In the genomic region with DNA sequence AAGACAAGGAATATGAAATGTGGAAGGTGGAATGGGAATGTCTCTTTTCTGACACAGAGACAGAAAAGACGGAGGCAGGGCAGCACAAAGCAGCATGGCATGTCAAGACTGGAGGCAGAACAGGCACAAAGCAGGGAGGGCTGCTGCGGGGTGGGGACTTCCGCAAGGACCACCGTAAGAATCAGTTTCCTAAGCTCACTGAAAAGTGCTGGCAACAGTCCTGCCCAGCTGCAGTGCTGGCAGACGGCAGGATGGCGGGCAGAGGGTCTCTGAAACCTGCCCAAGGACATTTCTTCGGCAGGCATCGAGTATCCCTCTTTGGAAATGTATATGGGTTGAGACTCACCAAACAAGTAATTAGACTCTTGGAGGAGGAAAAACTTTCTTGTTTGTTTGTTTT, we compare ENCODE assay signal across 1 cellular context.
TF ChIP-seq lines count a peak whose summit lies in the region.

No MANE protein-coding gene starts in this region.

TF ChIP-seq in GM23338, 12 proteins besides CTCF, POLR2A, EP300 and RAD21 (continued from another document):
- TF ChIP-seq, protein P1, sequence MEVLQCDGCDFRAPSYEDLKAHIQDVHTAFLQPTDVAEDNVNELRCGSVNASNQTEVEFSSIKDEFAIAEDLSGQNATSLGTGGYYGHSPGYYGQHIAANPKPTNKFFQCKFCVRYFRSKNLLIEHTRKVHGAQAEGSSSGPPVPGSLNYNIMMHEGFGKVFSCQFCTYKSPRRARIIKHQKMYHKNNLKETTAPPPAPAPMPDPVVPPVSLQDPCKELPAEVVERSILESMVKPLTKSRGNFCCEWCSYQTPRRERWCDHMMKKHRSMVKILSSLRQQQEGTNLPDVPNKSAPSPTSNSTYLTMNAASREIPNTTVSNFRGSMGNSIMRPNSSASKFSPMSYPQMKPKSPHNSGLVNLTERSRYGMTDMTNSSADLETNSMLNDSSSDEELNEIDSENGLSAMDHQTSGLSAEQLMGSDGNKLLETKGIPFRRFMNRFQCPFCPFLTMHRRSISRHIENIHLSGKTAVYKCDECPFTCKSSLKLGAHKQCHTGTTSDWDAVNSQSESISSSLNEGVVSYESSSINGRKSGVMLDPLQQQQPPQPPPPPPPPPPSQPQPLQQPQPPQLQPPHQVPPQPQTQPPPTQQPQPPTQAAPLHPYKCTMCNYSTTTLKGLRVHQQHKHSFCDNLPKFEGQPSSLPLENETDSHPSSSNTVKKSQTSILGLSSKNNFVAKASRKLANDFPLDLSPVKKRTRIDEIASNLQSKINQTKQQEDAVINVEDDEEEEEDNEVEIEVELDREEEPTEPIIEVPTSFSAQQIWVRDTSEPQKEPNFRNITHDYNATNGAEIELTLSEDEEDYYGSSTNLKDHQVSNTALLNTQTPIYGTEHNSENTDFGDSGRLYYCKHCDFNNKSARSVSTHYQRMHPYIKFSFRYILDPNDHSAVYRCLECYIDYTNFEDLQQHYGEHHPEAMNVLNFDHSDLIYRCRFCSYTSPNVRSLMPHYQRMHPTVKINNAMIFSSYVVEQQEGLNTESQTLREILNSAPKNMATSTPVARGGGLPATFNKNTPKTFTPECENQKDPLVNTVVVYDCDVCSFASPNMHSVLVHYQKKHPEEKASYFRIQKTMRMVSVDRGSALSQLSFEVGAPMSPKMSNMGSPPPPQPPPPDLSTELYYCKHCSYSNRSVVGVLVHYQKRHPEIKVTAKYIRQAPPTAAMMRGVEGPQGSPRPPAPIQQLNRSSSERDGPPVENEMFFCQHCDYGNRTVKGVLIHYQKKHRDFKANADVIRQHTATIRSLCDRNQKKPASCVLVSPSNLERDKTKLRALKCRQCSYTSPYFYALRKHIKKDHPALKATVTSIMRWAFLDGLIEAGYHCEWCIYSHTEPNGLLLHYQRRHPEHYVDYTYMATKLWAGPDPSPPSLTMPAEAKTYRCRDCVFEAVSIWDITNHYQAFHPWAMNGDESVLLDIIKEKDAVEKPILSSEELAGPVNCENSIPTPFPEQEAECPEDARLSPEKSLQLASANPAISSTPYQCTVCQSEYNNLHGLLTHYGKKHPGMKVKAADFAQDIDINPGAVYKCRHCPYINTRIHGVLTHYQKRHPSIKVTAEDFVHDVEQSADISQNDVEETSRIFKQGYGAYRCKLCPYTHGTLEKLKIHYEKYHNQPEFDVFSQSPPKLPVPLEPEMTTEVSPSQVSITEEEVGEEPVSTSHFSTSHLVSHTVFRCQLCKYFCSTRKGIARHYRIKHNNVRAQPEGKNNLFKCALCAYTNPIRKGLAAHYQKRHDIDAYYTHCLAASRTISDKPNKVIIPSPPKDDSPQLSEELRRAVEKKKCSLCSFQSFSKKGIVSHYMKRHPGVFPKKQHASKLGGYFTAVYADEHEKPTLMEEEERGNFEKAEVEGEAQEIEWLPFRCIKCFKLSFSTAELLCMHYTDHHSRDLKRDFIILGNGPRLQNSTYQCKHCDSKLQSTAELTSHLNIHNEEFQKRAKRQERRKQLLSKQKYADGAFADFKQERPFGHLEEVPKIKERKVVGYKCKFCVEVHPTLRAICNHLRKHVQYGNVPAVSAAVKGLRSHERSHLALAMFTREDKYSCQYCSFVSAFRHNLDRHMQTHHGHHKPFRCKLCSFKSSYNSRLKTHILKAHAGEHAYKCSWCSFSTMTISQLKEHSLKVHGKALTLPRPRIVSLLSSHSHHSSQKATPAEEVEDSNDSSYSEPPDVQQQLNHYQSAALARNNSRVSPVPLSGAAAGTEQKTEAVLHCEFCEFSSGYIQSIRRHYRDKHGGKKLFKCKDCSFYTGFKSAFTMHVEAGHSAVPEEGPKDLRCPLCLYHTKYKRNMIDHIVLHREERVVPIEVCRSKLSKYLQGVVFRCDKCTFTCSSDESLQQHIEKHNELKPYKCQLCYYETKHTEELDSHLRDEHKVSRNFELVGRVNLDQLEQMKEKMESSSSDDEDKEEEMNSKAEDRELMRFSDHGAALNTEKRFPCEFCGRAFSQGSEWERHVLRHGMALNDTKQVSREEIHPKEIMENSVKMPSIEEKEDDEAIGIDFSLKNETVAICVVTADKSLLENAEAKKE (CRISPR knock-in tag; IDR thresholded peaks at IDR 0.05), result no peak
- TF ChIP-seq, protein P2, sequence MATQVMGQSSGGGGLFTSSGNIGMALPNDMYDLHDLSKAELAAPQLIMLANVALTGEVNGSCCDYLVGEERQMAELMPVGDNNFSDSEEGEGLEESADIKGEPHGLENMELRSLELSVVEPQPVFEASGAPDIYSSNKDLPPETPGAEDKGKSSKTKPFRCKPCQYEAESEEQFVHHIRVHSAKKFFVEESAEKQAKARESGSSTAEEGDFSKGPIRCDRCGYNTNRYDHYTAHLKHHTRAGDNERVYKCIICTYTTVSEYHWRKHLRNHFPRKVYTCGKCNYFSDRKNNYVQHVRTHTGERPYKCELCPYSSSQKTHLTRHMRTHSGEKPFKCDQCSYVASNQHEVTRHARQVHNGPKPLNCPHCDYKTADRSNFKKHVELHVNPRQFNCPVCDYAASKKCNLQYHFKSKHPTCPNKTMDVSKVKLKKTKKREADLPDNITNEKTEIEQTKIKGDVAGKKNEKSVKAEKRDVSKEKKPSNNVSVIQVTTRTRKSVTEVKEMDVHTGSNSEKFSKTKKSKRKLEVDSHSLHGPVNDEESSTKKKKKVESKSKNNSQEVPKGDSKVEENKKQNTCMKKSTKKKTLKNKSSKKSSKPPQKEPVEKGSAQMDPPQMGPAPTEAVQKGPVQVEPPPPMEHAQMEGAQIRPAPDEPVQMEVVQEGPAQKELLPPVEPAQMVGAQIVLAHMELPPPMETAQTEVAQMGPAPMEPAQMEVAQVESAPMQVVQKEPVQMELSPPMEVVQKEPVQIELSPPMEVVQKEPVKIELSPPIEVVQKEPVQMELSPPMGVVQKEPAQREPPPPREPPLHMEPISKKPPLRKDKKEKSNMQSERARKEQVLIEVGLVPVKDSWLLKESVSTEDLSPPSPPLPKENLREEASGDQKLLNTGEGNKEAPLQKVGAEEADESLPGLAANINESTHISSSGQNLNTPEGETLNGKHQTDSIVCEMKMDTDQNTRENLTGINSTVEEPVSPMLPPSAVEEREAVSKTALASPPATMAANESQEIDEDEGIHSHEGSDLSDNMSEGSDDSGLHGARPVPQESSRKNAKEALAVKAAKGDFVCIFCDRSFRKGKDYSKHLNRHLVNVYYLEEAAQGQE (IDR thresholded peaks at IDR 0.05; ENCODE audit: unreplicated experiment), result no peak
- TF ChIP-seq EZH2 (IDR thresholded peaks at IDR 0.05; ENCODE audit: low read depth, unreplicated experiment) (no peak), ZNF331 (CRISPR knock-in tag; IDR thresholded peaks at IDR 0.05; ENCODE audit: low read depth) (no peak)
